1 cellular context compared by ENCODE assay signal in genomic region chr19:29837448-29837961, GRCh38.
A peak's percentile ranks its signal among the peaks of the same experiment; 100 is the strongest.
TF ChIP-seq lines count a peak whose summit lies in the region.

No MANE protein-coding gene starts in this region.

TF ChIP-seq in GM12878, 131 proteins besides CTCF, POLR2A, EP300 and RAD21 (continued from another document):
- TF ChIP-seq, protein P1, sequence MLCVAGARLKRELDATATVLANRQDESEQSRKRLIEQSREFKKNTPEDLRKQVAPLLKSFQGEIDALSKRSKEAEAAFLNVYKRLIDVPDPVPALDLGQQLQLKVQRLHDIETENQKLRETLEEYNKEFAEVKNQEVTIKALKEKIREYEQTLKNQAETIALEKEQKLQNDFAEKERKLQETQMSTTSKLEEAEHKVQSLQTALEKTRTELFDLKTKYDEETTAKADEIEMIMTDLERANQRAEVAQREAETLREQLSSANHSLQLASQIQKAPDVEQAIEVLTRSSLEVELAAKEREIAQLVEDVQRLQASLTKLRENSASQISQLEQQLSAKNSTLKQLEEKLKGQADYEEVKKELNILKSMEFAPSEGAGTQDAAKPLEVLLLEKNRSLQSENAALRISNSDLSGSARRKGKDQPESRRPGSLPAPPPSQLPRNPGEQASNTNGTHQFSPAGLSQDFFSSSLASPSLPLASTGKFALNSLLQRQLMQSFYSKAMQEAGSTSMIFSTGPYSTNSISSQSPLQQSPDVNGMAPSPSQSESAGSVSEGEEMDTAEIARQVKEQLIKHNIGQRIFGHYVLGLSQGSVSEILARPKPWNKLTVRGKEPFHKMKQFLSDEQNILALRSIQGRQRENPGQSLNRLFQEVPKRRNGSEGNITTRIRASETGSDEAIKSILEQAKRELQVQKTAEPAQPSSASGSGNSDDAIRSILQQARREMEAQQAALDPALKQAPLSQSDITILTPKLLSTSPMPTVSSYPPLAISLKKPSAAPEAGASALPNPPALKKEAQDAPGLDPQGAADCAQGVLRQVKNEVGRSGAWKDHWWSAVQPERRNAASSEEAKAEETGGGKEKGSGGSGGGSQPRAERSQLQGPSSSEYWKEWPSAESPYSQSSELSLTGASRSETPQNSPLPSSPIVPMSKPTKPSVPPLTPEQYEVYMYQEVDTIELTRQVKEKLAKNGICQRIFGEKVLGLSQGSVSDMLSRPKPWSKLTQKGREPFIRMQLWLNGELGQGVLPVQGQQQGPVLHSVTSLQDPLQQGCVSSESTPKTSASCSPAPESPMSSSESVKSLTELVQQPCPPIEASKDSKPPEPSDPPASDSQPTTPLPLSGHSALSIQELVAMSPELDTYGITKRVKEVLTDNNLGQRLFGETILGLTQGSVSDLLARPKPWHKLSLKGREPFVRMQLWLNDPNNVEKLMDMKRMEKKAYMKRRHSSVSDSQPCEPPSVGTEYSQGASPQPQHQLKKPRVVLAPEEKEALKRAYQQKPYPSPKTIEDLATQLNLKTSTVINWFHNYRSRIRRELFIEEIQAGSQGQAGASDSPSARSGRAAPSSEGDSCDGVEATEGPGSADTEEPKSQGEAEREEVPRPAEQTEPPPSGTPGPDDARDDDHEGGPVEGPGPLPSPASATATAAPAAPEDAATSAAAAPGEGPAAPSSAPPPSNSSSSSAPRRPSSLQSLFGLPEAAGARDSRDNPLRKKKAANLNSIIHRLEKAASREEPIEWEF (IDR thresholded peaks at IDR 0.05; ENCODE audit: insufficient replicate concordance, low read depth, low read length) = no peak
- TF ChIP-seq STAT3 (IDR thresholded peaks at IDR 0.05; ENCODE audit: low read depth, low read length) (no peak), JUND (IDR thresholded peaks at IDR 0.05; ENCODE audit: low read depth, low read length) (no peak), BMI1 (IDR thresholded peaks at IDR 0.05; ENCODE audit: borderline replicate concordance) (no peak), LARP7 (IDR thresholded peaks at IDR 0.05) (no peak), SMAD5 (IDR thresholded peaks at IDR 0.05; ENCODE audit: low read depth) (no peak), USF2 (IDR thresholded peaks at IDR 0.05; ENCODE audit: borderline replicate concordance, low read depth, low read length) (no peak), NFIC (IDR thresholded peaks at IDR 0.05; ENCODE audit: low read depth, low read length) (peak; percentile 70; the same call in 1 of the 2 replicates), RFX5 (IDR thresholded peaks at IDR 0.05; ENCODE audit: low read depth, low read length) (no peak), GATAD2B (conservative IDR thresholded peaks at IDR 0.05; ENCODE audit: low read depth) (0 out of 2 replicates have a peak, but pooled peaks have one; percentile 29), TCF3 (IDR thresholded peaks at IDR 0.05; ENCODE audit: borderline replicate concordance, insufficient read depth, low read depth, low read length) (0 out of 2 replicates have a peak, but pooled peaks have one; percentile 26), SRF (IDR thresholded peaks at IDR 0.05; ENCODE audit: low read depth in 2 of 2, low read length in 2 of 2) (no peak), SMC3 (IDR thresholded peaks at IDR 0.05; ENCODE audit: borderline replicate concordance, low read length) (no peak), MTA3 (IDR thresholded peaks at IDR 0.05; ENCODE audit: borderline replicate concordance, low read length) (no peak), MTA2 (IDR thresholded peaks at IDR 0.05; ENCODE audit: low read depth) (peak; percentile 52; the same call in 1 of the 2 replicates)
- TF ChIP-seq, protein P2, sequence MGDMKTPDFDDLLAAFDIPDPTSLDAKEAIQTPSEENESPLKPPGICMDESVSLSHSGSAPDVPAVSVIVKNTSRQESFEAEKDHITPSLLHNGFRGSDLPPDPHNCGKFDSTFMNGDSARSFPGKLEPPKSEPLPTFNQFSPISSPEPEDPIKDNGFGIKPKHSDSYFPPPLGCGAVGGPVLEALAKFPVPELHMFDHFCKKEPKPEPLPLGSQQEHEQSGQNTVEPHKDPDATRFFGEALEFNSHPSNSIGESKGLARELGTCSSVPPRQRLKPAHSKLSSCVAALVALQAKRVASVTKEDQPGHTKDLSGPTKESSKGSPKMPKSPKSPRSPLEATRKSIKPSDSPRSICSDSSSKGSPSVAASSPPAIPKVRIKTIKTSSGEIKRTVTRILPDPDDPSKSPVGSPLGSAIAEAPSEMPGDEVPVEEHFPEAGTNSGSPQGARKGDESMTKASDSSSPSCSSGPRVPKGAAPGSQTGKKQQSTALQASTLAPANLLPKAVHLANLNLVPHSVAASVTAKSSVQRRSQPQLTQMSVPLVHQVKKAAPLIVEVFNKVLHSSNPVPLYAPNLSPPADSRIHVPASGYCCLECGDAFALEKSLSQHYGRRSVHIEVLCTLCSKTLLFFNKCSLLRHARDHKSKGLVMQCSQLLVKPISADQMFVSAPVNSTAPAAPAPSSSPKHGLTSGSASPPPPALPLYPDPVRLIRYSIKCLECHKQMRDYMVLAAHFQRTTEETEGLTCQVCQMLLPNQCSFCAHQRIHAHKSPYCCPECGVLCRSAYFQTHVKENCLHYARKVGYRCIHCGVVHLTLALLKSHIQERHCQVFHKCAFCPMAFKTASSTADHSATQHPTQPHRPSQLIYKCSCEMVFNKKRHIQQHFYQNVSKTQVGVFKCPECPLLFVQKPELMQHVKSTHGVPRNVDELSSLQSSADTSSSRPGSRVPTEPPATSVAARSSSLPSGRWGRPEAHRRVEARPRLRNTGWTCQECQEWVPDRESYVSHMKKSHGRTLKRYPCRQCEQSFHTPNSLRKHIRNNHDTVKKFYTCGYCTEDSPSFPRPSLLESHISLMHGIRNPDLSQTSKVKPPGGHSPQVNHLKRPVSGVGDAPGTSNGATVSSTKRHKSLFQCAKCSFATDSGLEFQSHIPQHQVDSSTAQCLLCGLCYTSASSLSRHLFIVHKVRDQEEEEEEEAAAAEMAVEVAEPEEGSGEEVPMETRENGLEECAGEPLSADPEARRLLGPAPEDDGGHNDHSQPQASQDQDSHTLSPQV (IDR thresholded peaks at IDR 0.05) = no peak
- TF ChIP-seq, protein P3, sequence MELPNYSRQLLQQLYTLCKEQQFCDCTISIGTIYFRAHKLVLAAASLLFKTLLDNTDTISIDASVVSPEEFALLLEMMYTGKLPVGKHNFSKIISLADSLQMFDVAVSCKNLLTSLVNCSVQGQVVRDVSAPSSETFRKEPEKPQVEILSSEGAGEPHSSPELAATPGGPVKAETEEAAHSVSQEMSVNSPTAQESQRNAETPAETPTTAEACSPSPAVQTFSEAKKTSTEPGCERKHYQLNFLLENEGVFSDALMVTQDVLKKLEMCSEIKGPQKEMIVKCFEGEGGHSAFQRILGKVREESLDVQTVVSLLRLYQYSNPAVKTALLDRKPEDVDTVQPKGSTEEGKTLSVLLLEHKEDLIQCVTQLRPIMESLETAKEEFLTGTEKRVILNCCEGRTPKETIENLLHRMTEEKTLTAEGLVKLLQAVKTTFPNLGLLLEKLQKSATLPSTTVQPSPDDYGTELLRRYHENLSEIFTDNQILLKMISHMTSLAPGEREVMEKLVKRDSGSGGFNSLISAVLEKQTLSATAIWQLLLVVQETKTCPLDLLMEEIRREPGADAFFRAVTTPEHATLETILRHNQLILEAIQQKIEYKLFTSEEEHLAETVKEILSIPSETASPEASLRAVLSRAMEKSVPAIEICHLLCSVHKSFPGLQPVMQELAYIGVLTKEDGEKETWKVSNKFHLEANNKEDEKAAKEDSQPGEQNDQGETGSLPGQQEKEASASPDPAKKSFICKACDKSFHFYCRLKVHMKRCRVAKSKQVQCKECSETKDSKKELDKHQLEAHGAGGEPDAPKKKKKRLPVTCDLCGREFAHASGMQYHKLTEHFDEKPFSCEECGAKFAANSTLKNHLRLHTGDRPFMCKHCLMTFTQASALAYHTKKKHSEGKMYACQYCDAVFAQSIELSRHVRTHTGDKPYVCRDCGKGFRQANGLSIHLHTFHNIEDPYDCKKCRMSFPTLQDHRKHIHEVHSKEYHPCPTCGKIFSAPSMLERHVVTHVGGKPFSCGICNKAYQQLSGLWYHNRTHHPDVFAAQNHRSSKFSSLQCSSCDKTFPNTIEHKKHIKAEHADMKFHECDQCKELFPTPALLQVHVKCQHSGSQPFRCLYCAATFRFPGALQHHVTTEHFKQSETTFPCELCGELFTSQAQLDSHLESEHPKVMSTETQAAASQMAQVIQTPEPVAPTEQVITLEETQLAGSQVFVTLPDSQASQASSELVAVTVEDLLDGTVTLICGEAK (IDR thresholded peaks at IDR 0.05; ENCODE audit: borderline replicate concordance) = no peak
TF ChIP-seq in GM12878: peak in this region for 31.
